ENCODE assay signal across 1 cellular context in genomic region chr1:228216371-228217320, GRCh38.
TF ChIP-seq lines count a peak whose summit lies in the region.

No MANE protein-coding gene starts in this region.

TF ChIP-seq in IMR-90, 13 proteins besides CTCF, POLR2A, EP300 and RAD21 (continued from another document):
- no peak for TF ChIP-seq CHD1 (IDR thresholded peaks at IDR 0.05; ENCODE audit: low read depth, low read length)
- TF ChIP-seq RCOR1 (IDR thresholded peaks at IDR 0.05; ENCODE audit: insufficient replicate concordance, low read length): no peak
- TF ChIP-seq MXI1 (IDR thresholded peaks at IDR 0.05; ENCODE audit: borderline replicate concordance, low read depth, low read length): no peak
- no peak for TF ChIP-seq MAZ (IDR thresholded peaks at IDR 0.05; ENCODE audit: borderline replicate concordance, low read depth, low read length)
- no peak for TF ChIP-seq ELK1 (IDR thresholded peaks at IDR 0.05; ENCODE audit: borderline replicate concordance, low read depth, low read length)
- no peak for TF ChIP-seq NFE2L2 (IDR thresholded peaks at IDR 0.05; ENCODE audit: low read depth, low read length)
- TF ChIP-seq CEBPB (IDR thresholded peaks at IDR 0.05; ENCODE audit: low read depth, low read length): no peak
- no peak for TF ChIP-seq SMC3 (IDR thresholded peaks at IDR 0.05; ENCODE audit: low read depth, low read length)
